1 cellular context compared by ENCODE assay signal in the genomic region with DNA sequence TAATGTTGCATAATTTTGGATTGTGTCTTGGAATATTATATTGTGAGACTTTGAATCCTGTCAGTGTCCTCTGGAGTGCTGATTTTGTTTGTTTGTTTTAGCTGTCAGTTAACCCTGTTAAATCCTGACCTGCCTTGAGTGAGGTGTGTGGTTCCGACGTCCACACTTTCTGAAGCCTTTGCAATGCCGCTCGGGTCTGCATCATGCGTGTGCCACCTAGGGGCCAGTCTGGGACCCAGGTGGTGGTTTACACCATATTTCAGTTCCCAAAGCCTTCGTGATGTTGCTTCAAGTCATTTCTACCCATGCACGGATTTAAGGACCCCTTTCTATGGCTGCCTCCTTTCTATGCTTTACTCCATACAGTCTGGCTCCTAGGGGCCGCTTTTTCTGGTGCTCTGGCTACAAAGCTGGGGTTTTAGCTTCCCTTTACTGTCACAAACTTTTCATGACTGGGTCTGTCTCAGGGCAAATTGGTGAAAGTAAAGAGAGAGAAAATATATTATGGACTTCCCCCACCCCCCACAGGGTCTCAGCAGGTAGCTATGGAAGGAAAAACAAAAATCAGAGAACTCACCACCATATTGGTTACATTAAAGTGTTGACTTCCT.
A peak's percentile ranks its signal among the peaks of the same experiment; 100 is the strongest.
TF ChIP-seq lines count a peak whose summit lies in the region.

No MANE protein-coding gene starts in this region.

TF ChIP-seq in K562, 482 proteins besides CTCF, POLR2A, EP300 and RAD21:
- TF ChIP-seq FOXA3 (CRISPR knock-in tag; conservative IDR thresholded peaks at IDR 0.05 in 1 of 2, IDR thresholded peaks at IDR 0.05 in 1 of 2) (no peak), CCNT2 (IDR thresholded peaks at IDR 0.05; ENCODE audit: borderline replicate concordance, extremely low read depth, insufficient read length, low read depth, low read length) (no peak), SMC3 (conservative IDR thresholded peaks at IDR 0.05; ENCODE audit: insufficient read depth, low read depth, low read length) (peak; percentile 31; the same call in 1 of the 2 replicates)
- TF ChIP-seq, protein P1, sequence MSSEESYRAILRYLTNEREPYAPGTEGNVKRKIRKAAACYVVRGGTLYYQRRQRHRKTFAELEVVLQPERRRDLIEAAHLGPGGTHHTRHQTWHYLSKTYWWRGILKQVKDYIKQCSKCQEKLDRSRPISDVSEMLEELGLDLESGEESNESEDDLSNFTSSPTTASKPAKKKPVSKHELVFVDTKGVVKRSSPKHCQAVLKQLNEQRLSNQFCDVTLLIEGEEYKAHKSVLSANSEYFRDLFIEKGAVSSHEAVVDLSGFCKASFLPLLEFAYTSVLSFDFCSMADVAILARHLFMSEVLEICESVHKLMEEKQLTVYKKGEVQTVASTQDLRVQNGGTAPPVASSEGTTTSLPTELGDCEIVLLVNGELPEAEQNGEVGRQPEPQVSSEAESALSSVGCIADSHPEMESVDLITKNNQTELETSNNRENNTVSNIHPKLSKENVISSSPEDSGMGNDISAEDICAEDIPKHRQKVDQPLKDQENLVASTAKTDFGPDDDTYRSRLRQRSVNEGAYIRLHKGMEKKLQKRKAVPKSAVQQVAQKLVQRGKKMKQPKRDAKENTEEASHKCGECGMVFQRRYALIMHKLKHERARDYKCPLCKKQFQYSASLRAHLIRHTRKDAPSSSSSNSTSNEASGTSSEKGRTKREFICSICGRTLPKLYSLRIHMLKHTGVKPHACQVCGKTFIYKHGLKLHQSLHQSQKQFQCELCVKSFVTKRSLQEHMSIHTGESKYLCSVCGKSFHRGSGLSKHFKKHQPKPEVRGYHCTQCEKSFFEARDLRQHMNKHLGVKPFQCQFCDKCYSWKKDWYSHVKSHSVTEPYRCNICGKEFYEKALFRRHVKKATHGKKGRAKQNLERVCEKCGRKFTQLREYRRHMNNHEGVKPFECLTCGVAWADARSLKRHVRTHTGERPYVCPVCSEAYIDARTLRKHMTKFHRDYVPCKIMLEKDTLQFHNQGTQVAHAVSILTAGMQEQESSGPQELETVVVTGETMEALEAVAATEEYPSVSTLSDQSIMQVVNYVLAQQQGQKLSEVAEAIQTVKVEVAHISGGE (CRISPR knock-in tag; IDR thresholded peaks at IDR 0.05) = no peak
